In genomic region chr11:59668188-59668949, GRCh38 we compare ENCODE assay signal across 8 cellular contexts. TPM values are rescaled to one million over a fixed set of nuclear protein-coding genes. Genes with fewer than 3 reads are reported as not detected.
A peak's percentile ranks its signal among the peaks of the same experiment; 100 is the strongest.
DNase-seq lines count a peak whose midpoint lies in the region; ATAC-seq and TF ChIP-seq lines count a peak whose summit lies in the region.

No MANE protein-coding gene starts in this region.

- no peaks in the 10 kb centered on the region for H3K9me3 Mint-ChIP-seq in activated B cell treated with CpG ODN at 0.5 μM for 24 hours

- POLR2A ChIA-PET in activated B cell treated with CpG ODN at 0.5 μM for 24 hours (lab: Charles Lee): interaction anchor here (0.6 to 2.4 kb wide), 13 partner anchors 8 to 131 kb away, joined by 3 to 76 read pairs (median 5); partner anchors contain the start of gene OSBP

- peak overlapping the region; percentile 84 for H3K4me3 ChIP-seq in Jurkat, Clone E6-1 (ENCODE audit: low read length)
- H3K4me3 ChIP-seq in liver (ENCODE audit: low read depth in 1 of 3, low read length in 3 of 3): peak overlapping the region; percentile 70 to 93 (median 76)

- peaks cover 7 to 24% (median 22%) of the 10 kb centered on the region in 4 donors for H3K36me3 ChIP-seq in liver (ENCODE audit: control insufficient read depth in 4 of 4, insufficient read depth in 3 of 4, low read depth in 1 of 4, low read length in 3 of 4)

- under 1% methylated on average over 39 of the region's 39 CpGs for WGBS in liver

- peak overlapping the region; percentile 88 to 90 for H3K9ac ChIP-seq in liver (ENCODE audit: low read depth in 1 of 2, low read length in 2 of 2)

- no peaks in the 10 kb centered on the region for H3K27me3 ChIP-seq in liver (ENCODE audit: control insufficient read depth in 4 of 4, insufficient read depth in 4 of 4, low read length in 3 of 4)

- H3K4me1 Mint-ChIP-seq in activated B cell treated with CpG ODN at 0.5 μM for 24 hours: peaks cover 28% of the 10 kb centered on the region

- DNase-seq in EL (peak; percentile 83), activated B cell treated with CpG ODN at 0.5 μM for 24 hours (no peak), GOT3 (lab: John Stamatoyannopoulos, UW) (no peak)
- peak; percentile 21 for DNase-seq in Jurkat, Clone E6-1 (ENCODE audit: low read depth, low spot score)
- peak; percentile 28 to 59 (median 39) for DNase-seq in stimulated activated CD4-positive, alpha-beta T cell treated with anti-CD3 and anti-CD28 coated beads, TNF-alpha, amount 100 ng/mL, for 1 hour (ENCODE audit: low read depth in 3 of 3, low spot score in 1 of 3)

- no peak for TF ChIP-seq RAD21 in liver (IDR thresholded peaks at IDR 0.05)

- peak; percentile 34 for ATAC-seq in GM21528 (IDR thresholded peaks at IDR 0.05; ENCODE audit: low FRiP score, unreplicated experiment)
- peak; percentile 23 for ATAC-seq in activated B cell treated with CpG ODN at 0.5 μM for 24 hours (ENCODE audit: low read depth)

- H3K4me1 ChIP-seq in liver (ENCODE audit: control insufficient read depth in 4 of 4, insufficient read depth in 4 of 4, low read length in 3 of 4): peaks cover 0 to 35% (median 18%) of the 10 kb centered on the region in 4 donors

- no peaks in the 10 kb centered on the region for H3K9me3 ChIP-seq in liver (ENCODE audit: control insufficient read depth in 4 of 4, low read length in 3 of 4)

- H3K27ac ChIP-seq in cingulate gyrus (ENCODE audit: low read depth, low read length) (peak overlapping the region; percentile 65), liver (ENCODE audit: low read depth in 1 of 2, low read length in 2 of 2) (peak overlapping the region; percentile 100)

- intact Hi-C loops in activated B cell treated with CpG ODN at 0.5 μM for 24 hours (cut with micrococcal nuclease): loop anchor here (2.0 to 5.0 kb wide), 2 partner anchors 142 to 526 kb away; partner anchors contain the start of genes FAM111A and MRPL16

- H3K4me3 Mint-ChIP-seq in activated B cell treated with CpG ODN at 0.5 μM for 24 hours: peak overlapping the region; percentile 93

- H3K27me3 Mint-ChIP-seq in activated B cell treated with CpG ODN at 0.5 μM for 24 hours: no peaks in the 10 kb centered on the region

- peaks cover 37% of the 10 kb centered on the region for H3K36me3 Mint-ChIP-seq in activated B cell treated with CpG ODN at 0.5 μM for 24 hours (ENCODE audit: low read depth)

- H3K27ac Mint-ChIP-seq in activated B cell treated with CpG ODN at 0.5 μM for 24 hours: peak overlapping the region; percentile 91

- CTCF ChIA-PET in activated B cell treated with CpG ODN at 0.5 μM for 24 hours (lab: Charles Lee): interaction anchor here (1.5 kb wide), 1 partner anchor 131 kb away, joined by 3 read pairs; no protein-coding TSS in a partner anchor

- TF ChIP-seq CTCF in activated B cell treated with CpG ODN at 0.5 μM for 24 hours (IDR thresholded peaks at IDR 0.05) (no peak), liver (IDR thresholded peaks at IDR 0.05; ENCODE audit: low read depth, low read length, missing input control) (peak; percentile 29)

TF ChIP-seq in liver, 16 proteins besides CTCF, POLR2A, EP300 and RAD21:
- TF ChIP-seq YY1 (IDR thresholded peaks at IDR 0.05) (peak; percentile 13), FOXA1 (IDR thresholded peaks at IDR 0.05) (no peak), ATF3 (IDR thresholded peaks at IDR 0.05) (no peak), MAX (IDR thresholded peaks at IDR 0.05) (no peak), TAF1 (conservative IDR thresholded peaks at IDR 0.05) (no peak), HNF4A (conservative IDR thresholded peaks at IDR 0.05) (peak in 1 of 2 donors; percentile 1), RXRA (IDR thresholded peaks at IDR 0.05) (peak; percentile 65 to 82)
TF ChIP-seq in liver: peak in this region for 3.

RNA-seq across cellular contexts. Expression of gene PATL1, which starts 0.5 kb away (rescaled TPM):
- polyA plus RNA-seq in Jurkat, Clone E6-1 (2012; ENCODE audit: insufficient read depth, insufficient read length): 33.2 TPM
- total RNA-seq in activated B cell treated with CpG ODN at 0.5 μM for 24 hours (42.0 and 45.1 TPM in 2 replicates), liver (10 to 100 TPM in 1 of 2 donors, 1 to 10 TPM in 1; 4.9 to 14.4 TPM)
- 10 to 100 TPM; 10.4 to 14.7 TPM for polyA plus RNA-seq in liver

RNA-seq across cellular contexts. Expression of gene OR10V1, which starts 45.3 kb away (rescaled TPM):
- not detected for polyA plus RNA-seq in Jurkat, Clone E6-1 (2012; ENCODE audit: insufficient read depth, insufficient read length)
- total RNA-seq in activated B cell treated with CpG ODN at 0.5 μM for 24 hours (not detected in 2 replicates), liver (not detected)
- not detected for polyA plus RNA-seq in liver

RNA-seq across cellular contexts. Expression of gene OSBP, which starts 52.8 kb away (rescaled TPM):
- polyA plus RNA-seq in Jurkat, Clone E6-1 (2012; ENCODE audit: insufficient read depth, insufficient read length): 35.3 TPM
- total RNA-seq in activated B cell treated with CpG ODN at 0.5 μM for 24 hours: 34.7 and 38.0 TPM in 2 replicates
- 10 to 100 TPM; 25.3 to 92.5 TPM for total RNA-seq in liver
- polyA plus RNA-seq in liver: 10 to 100 TPM; 16.5 to 47.8 TPM

Comparison
In these comparisons a context has a peak if more than half of its experiments do, and no peak if none do; other contexts are left out.
1. DNase-seq: peak in EL (single experiment), Jurkat, Clone E6-1 (single experiment) and stimulated activated CD4-positive, alpha-beta T cell treated with anti-CD3 and anti-CD28 coated beads, TNF-alpha, amount 100 ng/mL, for 1 hour (3 of 3); none in activated B cell treated with CpG ODN at 0.5 μM for 24 hours (single experiment) and GOT3 (single experiment).